Comparison of ENCODE assay signal across 8 cellular contexts in genomic region chr11:18720086-18720810, GRCh38. TPM values are rescaled to one million over a fixed set of nuclear protein-coding genes. Genes with fewer than 3 reads are reported as not detected.
A peak's percentile ranks its signal among the peaks of the same experiment; 100 is the strongest.
DNase-seq lines count a peak whose midpoint lies in the region; ATAC-seq and TF ChIP-seq lines count a peak whose summit lies in the region.

No MANE protein-coding gene starts in this region.

- H2BK20ac ChIP-seq in IMR-90 (ENCODE audit: low read depth, low read length), result no peak overlapping the region

- in situ Hi-C loops in IMR-90 (cut with MboI; ENCODE audit: low sequenced_read_pairs), result no loop called here

- no peak for TF ChIP-seq POLR2A in IMR-90 (IDR thresholded peaks at IDR 0.05; ENCODE audit: low read depth, low read length)

- peak overlapping the region; percentile 89 for H3K4me3 Mint-ChIP-seq in chondrocyte (ENCODE audit: unreplicated experiment)
- peak overlapping the region; percentile 59 to 97 (median 92) for H3K4me3 Mint-ChIP-seq in naive thymus-derived CD4-positive, alpha-beta T cell

- H4K8ac ChIP-seq in IMR-90 (ENCODE audit: low read depth in 2 of 2, low read length in 2 of 2), result no peak overlapping the region

- H3K36me3 ChIP-seq in BE2C, result no peaks in the 10 kb centered on the region
- H3K36me3 ChIP-seq in IMR-90 (ENCODE audit: control insufficient read depth, insufficient read depth, low read length), result no peaks in the 10 kb centered on the region
- peaks cover 0 to 3% (median 0%) of the 10 kb centered on the region in 3 experiments for H3K36me3 ChIP-seq in naive thymus-derived CD4-positive, alpha-beta T cell (ENCODE audit: control insufficient read depth in 2 of 3, insufficient read depth in 3 of 3, low read length in 3 of 3)

- H3K4me1 ChIP-seq in BE2C (peaks cover 2% of the 10 kb centered on the region; the same call in 1 of the 2 replicates), IMR-90 (ENCODE audit: control insufficient read depth, insufficient read depth, low read length) (no peaks in the 10 kb centered on the region)
- peaks cover 0 to 5% of the 10 kb centered on the region in 2 donors for H3K4me1 ChIP-seq in naive thymus-derived CD4-positive, alpha-beta T cell (ENCODE audit: control insufficient read depth in 2 of 2, insufficient read depth in 2 of 2, low read length in 2 of 2)

- H3K4me3 ChIP-seq in BE2C (ENCODE audit: low read depth, low read length), result peak overlapping the region; percentile 65; the same call in 1 of the 2 replicates
- no peak overlapping the region for H3K4me3 ChIP-seq in IMR-90 (ENCODE audit: insufficient read depth, low read depth, low read length)
- peak overlapping the region; percentile 72 for H3K4me3 ChIP-seq in naive thymus-derived CD4-positive, alpha-beta T cell (ENCODE audit: low read length)

- CTCF ChIA-PET in IMR-90 (lab: Yijun Ruan, JAX), result no interaction called here
- CTCF ChIA-PET in naive thymus-derived CD4-positive, alpha-beta T cell (lab: Charles Lee), result no interaction called here

- H3K4ac ChIP-seq in IMR-90 (ENCODE audit: low read depth, low read length), result no peak overlapping the region

- no peak for TF ChIP-seq RAD21 in IMR-90 (IDR thresholded peaks at IDR 0.05; ENCODE audit: low read length)

- H2AK9ac ChIP-seq in IMR-90 (replicated peaks; ENCODE audit: low read depth, low read length, poor library complexity), result peak overlapping the region; percentile 1

- no peak overlapping the region for H3K18ac ChIP-seq in IMR-90 (ENCODE audit: low read depth, low read length)

- intact Hi-C loops in IMR-90 (cut with micrococcal nuclease), result no loop called here
- intact Hi-C loops in naive thymus-derived CD4-positive, alpha-beta T cell (cut with micrococcal nuclease), result loop anchor here (2.0 to 5.0 kb wide), 5 partner anchors 133 to 708 kb away; partner anchors contain the start of genes GTF2H1 (in 1 of the 2), HPS5 (in 1 of the 2), SAAL1 (in 1 of the 2) and SERGEF (in 1 of the 2)

- peak overlapping the region; percentile 90 for H2AFZ ChIP-seq in IMR-90 (replicated peaks; ENCODE audit: low read length, poor library complexity)

- ATAC-seq in IMR-90 (ENCODE audit: low read depth) (no peak), GM19351 (IDR thresholded peaks at IDR 0.05; ENCODE audit: unreplicated experiment) (no peak), HG02973 (IDR thresholded peaks at IDR 0.05; ENCODE audit: unreplicated experiment) (no peak), HG03108 (IDR thresholded peaks at IDR 0.05; ENCODE audit: unreplicated experiment) (no peak)
- ATAC-seq in naive thymus-derived CD4-positive, alpha-beta T cell, result no peak

- no peak overlapping the region for H2AK5ac ChIP-seq in IMR-90 (ENCODE audit: low read depth, low read length)

- 0 out of 2 replicates have a peak, but pooled peaks cover 2% of the 10 kb centered on the region for H3K9me1 ChIP-seq in IMR-90 (ENCODE audit: insufficient read depth, low read length)

- TF ChIP-seq CTCF in BE2C (IDR thresholded peaks at IDR 0.05; ENCODE audit: low read depth, low read length), result no peak
- no peak for TF ChIP-seq CTCF in IMR-90 (conservative IDR thresholded peaks at IDR 0.05; ENCODE audit: low read depth, low read length)
- TF ChIP-seq CTCF in chondrocyte (IDR thresholded peaks at IDR 0.05), result no peak

- H3K79me1 ChIP-seq in IMR-90 (ENCODE audit: low read depth in 1 of 2, low read length in 2 of 2), result no peaks in the 10 kb centered on the region

- no peaks in the 10 kb centered on the region for H3K9me3 Mint-ChIP-seq in chondrocyte (ENCODE audit: low read depth)
- H3K9me3 Mint-ChIP-seq in naive thymus-derived CD4-positive, alpha-beta T cell, result no peaks in the 10 kb centered on the region

- no peak overlapping the region for H2BK5ac ChIP-seq in IMR-90 (ENCODE audit: low read depth, low read length, poor library complexity, severe bottlenecking)

- dilution Hi-C loops in IMR-90 (cut with HindIII; ENCODE audit: low sequenced_read_pairs, unreplicated experiment), result no loop called here

- no peak overlapping the region; the same call in 1 of the 2 replicates for H3K4me2 ChIP-seq in IMR-90 (ENCODE audit: low read depth, low read length)

- no peaks in the 10 kb centered on the region for H3K36me3 Mint-ChIP-seq in chondrocyte (ENCODE audit: low read depth)
- no peaks in the 10 kb centered on the region for H3K36me3 Mint-ChIP-seq in naive thymus-derived CD4-positive, alpha-beta T cell

- H3K23ac ChIP-seq in IMR-90 (ENCODE audit: low read depth, low read length), result no peak overlapping the region

- H3K56ac ChIP-seq in IMR-90 (ENCODE audit: extremely low read depth, insufficient read depth, low read length), result no peak overlapping the region

- DNase-seq in BE2C (peak; percentile 28), IMR-90 (peak; percentile 25), chondrocyte (ENCODE audit: low spot score) (peak; percentile 19), NCI-H1105 treated with DMSO at 0.1 percent for 48 hours (lab: John Stamatoyannopoulos, UW) (no peak)
- no peak for DNase-seq in naive thymus-derived CD4-positive, alpha-beta T cell

- no peak overlapping the region for H2BK120ac ChIP-seq in IMR-90 (ENCODE audit: low read depth, low read length)

- BruUV-seq in IMR-90 (replicated peaks; lab: Mats Ljungman, UMichigan), result no TSS peak

- H3K27me3 ChIP-seq in BE2C (no peaks in the 10 kb centered on the region), IMR-90 (ENCODE audit: control insufficient read depth, insufficient read depth, low read length) (peaks cover 18% of the 10 kb centered on the region)
- no peaks in the 10 kb centered on the region for H3K27me3 ChIP-seq in naive thymus-derived CD4-positive, alpha-beta T cell (ENCODE audit: control insufficient read depth in 2 of 2, insufficient read depth in 2 of 2, low read length in 2 of 2)

- H4K5ac ChIP-seq in IMR-90 (ENCODE audit: low read depth, low read length), result no peak overlapping the region

- WGBS in IMR-90 (ENCODE audit: extremely low coverage in 2 of 2, insufficient read length in 1 of 2), 2 experiments, result 78% methylated on average over 3 of the region's 5 CpGs; no CpG with 5 or more reads in 1 of the 2 experiments

- no peaks in the 10 kb centered on the region for H3K9me3 ChIP-seq in BE2C
- H3K9me3 ChIP-seq in IMR-90 (ENCODE audit: control insufficient read depth, insufficient read depth, low read length), result no peaks in the 10 kb centered on the region
- no peaks in the 10 kb centered on the region for H3K9me3 ChIP-seq in naive thymus-derived CD4-positive, alpha-beta T cell (ENCODE audit: control insufficient read depth in 2 of 3, low read length in 3 of 3)

- no peak overlapping the region for H3K14ac ChIP-seq in IMR-90 (replicated peaks; ENCODE audit: low read depth, low read length)

- H3K27me3 Mint-ChIP-seq in chondrocyte (ENCODE audit: low read depth), result peaks cover 10% of the 10 kb centered on the region
- H3K27me3 Mint-ChIP-seq in naive thymus-derived CD4-positive, alpha-beta T cell, result peaks cover 0 to 34% (median 0%) of the 10 kb centered on the region in 5 donors

- H3K27ac ChIP-seq in IMR-90 (ENCODE audit: insufficient read depth, low read length), result no peak overlapping the region
- H3K27ac ChIP-seq in naive thymus-derived CD4-positive, alpha-beta T cell (ENCODE audit: low read depth, low read length), result peak overlapping the region; percentile 46

- H3K9ac ChIP-seq in IMR-90 (ENCODE audit: low read depth, low read length), result no peak overlapping the region

- H4K20me1 ChIP-seq in IMR-90 (ENCODE audit: insufficient read depth, low read length), result no peaks in the 10 kb centered on the region

- H4K91ac ChIP-seq in IMR-90 (ENCODE audit: insufficient read depth, low read depth, low read length), result no peak overlapping the region

- peak overlapping the region; percentile 42 for H3K27ac Mint-ChIP-seq in chondrocyte (ENCODE audit: unreplicated experiment)
- H3K27ac Mint-ChIP-seq in naive thymus-derived CD4-positive, alpha-beta T cell, result peak overlapping the region in 5 of 9 donors; percentile 9 to 60 (median 39)

- no peak overlapping the region for H2BK15ac ChIP-seq in IMR-90 (ENCODE audit: low read depth, low read length)

- H3K4me1 Mint-ChIP-seq in chondrocyte (ENCODE audit: low read depth), result peaks cover 11% of the 10 kb centered on the region
- peaks cover 8 to 15% (median 9%) of the 10 kb centered on the region in 7 donors for H3K4me1 Mint-ChIP-seq in naive thymus-derived CD4-positive, alpha-beta T cell

- POLR2A ChIA-PET in IMR-90 (lab: Charles Lee; ENCODE audit: unreplicated experiment), result interaction anchor here (0.6 kb wide), 1 partner anchor 24 kb away, joined by 3 read pairs; no protein-coding TSS in a partner anchor
- POLR2A ChIA-PET in naive thymus-derived CD4-positive, alpha-beta T cell (lab: Charles Lee), result interaction anchor here (0.6 to 1.2 kb wide), 4 partner anchors 10 to 85 kb away, joined by 3 to 4 read pairs (median 3); no protein-coding TSS in a partner anchor

TF ChIP-seq in IMR-90, 13 proteins besides CTCF, POLR2A, EP300 and RAD21:
- TF ChIP-seq RCOR1 (IDR thresholded peaks at IDR 0.05; ENCODE audit: insufficient replicate concordance, low read length), result no peak
- TF ChIP-seq MAFK (IDR thresholded peaks at IDR 0.05; ENCODE audit: low read depth, low read length), result no peak
- TF ChIP-seq CEBPB (IDR thresholded peaks at IDR 0.05; ENCODE audit: low read depth, low read length), result no peak
- TF ChIP-seq MAZ (IDR thresholded peaks at IDR 0.05; ENCODE audit: borderline replicate concordance, low read depth, low read length), result no peak
- TF ChIP-seq SMC3 (IDR thresholded peaks at IDR 0.05; ENCODE audit: low read depth, low read length), result no peak

RNA-seq across cellular contexts. Expression of gene IGSF22, which starts 5.7 kb away (rescaled TPM):
- 1.2 TPM for polyA plus RNA-seq in BE2C (2012; ENCODE audit: insufficient read depth, insufficient read length, low read depth)
- not detected in 2 replicates for total RNA-seq in IMR-90 (2012; rRNA removed)
- polyA plus RNA-seq in IMR-90 (2012; rRNA removed), result not detected in 2 replicates
- polyA plus RNA-seq in IMR-90 (2012; cell fraction: cytosol; rRNA removed), result not detected in 2 replicates
- polyA plus RNA-seq in IMR-90 (2012; cell fraction: nucleus; rRNA removed; ENCODE audit: low replicate concordance), result not detected in 2 replicates
- total RNA-seq in chondrocyte, result not detected in 3 replicates
- total RNA-seq in naive thymus-derived CD4-positive, alpha-beta T cell, result 1 to 10 TPM; 1.5 to 5.8 (median 4.5) TPM
- polyA plus RNA-seq in naive thymus-derived CD4-positive, alpha-beta T cell, result 1 to 10 TPM; 2.0 to 2.6 TPM

RNA-seq across cellular contexts. Expression of gene TMEM86A, which starts 21.7 kb away (rescaled TPM):
- polyA plus RNA-seq in BE2C (2012; ENCODE audit: insufficient read depth, insufficient read length, low read depth), result 0.49 TPM
- total RNA-seq in IMR-90 (2012; rRNA removed), result 0.28 and 0.36 TPM in 2 replicates
- 0.30 and 0.31 TPM in 2 replicates for polyA plus RNA-seq in IMR-90 (2012; rRNA removed)
- polyA plus RNA-seq in IMR-90 (2012; cell fraction: cytosol; rRNA removed), result 0.41 and 0.45 TPM in 2 replicates
- 0.29 and 0.30 TPM in 2 replicates for polyA plus RNA-seq in IMR-90 (2012; cell fraction: nucleus; rRNA removed; ENCODE audit: low replicate concordance)
- 3.1 to 3.6 TPM (median 3.5 TPM) in 3 replicates for total RNA-seq in chondrocyte
- 1 to 10 TPM in 4 of 5 experiments, under 1 TPM in 1; 0.53 to 6.5 (median 5.5) TPM for total RNA-seq in naive thymus-derived CD4-positive, alpha-beta T cell
- polyA plus RNA-seq in naive thymus-derived CD4-positive, alpha-beta T cell, result 1 to 10 TPM in 1 of 2 donors, under 1 TPM in 1; 0.69 to 1.3 TPM

Comparison
In these comparisons a context has a peak if more than half of its experiments do, and no peak if none do; other contexts are left out.
1. DNase-seq: peak in BE2C (single experiment), IMR-90 (single experiment) and chondrocyte (single experiment); none in naive thymus-derived CD4-positive, alpha-beta T cell (0 of 9) and NCI-H1105 treated with DMSO at 0.1 percent for 48 hours (single experiment).